12 cellular contexts compared by ENCODE assay signal in the genomic region with DNA sequence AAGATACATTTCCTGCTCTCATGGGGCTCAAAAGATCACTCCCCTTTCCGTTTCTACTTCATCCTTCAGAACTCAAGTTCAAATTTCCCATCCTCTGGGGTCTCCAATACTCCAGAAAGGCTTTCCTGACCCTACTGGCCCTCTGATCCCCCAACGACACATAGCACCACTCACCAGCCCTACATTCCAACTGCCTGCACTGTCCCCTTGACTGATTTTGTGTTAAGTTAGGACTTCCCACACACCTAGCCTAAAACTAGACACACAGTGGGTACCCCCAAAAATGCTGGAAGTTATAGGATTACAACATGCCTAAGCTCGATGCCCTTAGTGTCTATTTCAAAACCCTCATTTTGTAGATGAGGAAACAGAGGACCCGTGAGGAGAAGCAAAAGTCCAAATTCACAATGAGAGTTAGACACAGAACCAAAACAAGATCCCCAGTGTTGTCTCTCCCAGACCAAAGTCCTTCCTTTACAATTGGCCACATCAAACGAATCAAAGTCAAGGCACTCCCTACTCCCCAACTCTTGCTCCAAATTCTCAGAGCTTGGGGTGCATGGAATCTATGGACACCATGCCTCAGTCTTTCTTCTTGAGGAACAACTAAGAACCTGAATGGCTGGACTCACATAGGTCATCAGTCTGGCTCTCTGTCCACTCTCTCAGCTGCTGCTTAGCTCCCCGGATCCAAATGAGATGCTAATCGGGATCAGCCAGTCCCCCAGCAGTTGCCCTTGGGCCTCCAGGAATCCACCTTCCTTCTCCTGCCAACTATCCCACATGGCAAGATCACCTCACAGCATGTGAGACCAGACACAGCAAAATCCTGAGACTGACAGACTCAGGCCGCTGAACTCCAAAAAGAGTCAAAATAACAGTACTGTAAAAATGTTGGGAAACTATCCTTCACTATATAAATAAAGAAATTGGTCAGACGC. TPM values are rescaled to one million over a fixed set of nuclear protein-coding genes. Genes with fewer than 3 reads are reported as not detected.
DNase-seq lines count a peak whose midpoint lies in the region; ATAC-seq and TF ChIP-seq lines count a peak whose summit lies in the region.
"Had no signal": no experiment of that assay in that cellular context is flagged by ENCODE, and none has a peak within 500 bp of the region (broad histone marks: within the 10 kb centered on the region; RNA-seq: fewer than 3 reads in every experiment).

No MANE protein-coding gene starts in this region.

- no peaks in the 10 kb centered on the region for H3K36me3 Mint-ChIP-seq in T-helper 2 cell treated with Interferon-gamma antibody and Interleukin-4, amounts not matched to agents 5 μg/mL and 100 μg/mL, for 36 hours (ENCODE audit: low read depth)
- H3K36me3 Mint-ChIP-seq in progenitor cell of endocrine pancreas (ENCODE audit: insufficient read depth): peaks cover 1% of the 10 kb centered on the region

- no peak for DNase-seq in T-helper 2 cell treated with Interferon-gamma antibody and Interleukin-4, amounts not matched to agents 5 μg/mL and 100 μg/mL, for 36 hours (ENCODE audit: low spot score)
- DNase-seq in T-helper 2 cell: no peak
- no peak for DNase-seq in PC-9
- DNase-seq in coronary artery (ENCODE audit: low spot score): no peak
- DNase-seq in progenitor cell of endocrine pancreas (ENCODE audit: low spot score, unreplicated experiment): no peak
- no peak for DNase-seq in LoVo (ENCODE audit: low spot score)
- DNase-seq in NCI-H748 (lab: John Stamatoyannopoulos, UW; ENCODE audit: unreplicated experiment): no peak
- DNase-seq: EL; NCI-H2171 treated with DMSO at 0.1 percent for 48 hours; stimulated activated CD8-positive, alpha-beta memory T cell treated with anti-CD3 and anti-CD28 coated beads, Interleukin-4, amount 100 ng/mL, for 48 hours had no signal

- intact Hi-C loops in PC-9 (cut with micrococcal nuclease; ENCODE audit: unreplicated experiment): loop anchor here (5.0 to 10.0 kb wide), 5 partner anchors 240 to 818 kb away; a partner anchor contains a TSS

- no peaks in the 10 kb centered on the region for H3K9me3 ChIP-seq in PC-9 (ENCODE audit: insufficient read depth, low read depth)
- H3K9me3 ChIP-seq: mucosa of descending colon had no signal

- no peaks in the 10 kb centered on the region for H3F3A ChIP-seq in PC-9 (ENCODE audit: insufficient read depth, low read depth)

- H3K4me3 ChIP-seq in PC-9 (no peak overlapping the region; the same call in 1 of the 2 replicates), coronary artery (peak overlapping the region; percentile 1)
- H3K4me3 ChIP-seq: mucosa of descending colon had no signal

- no peaks in the 10 kb centered on the region for H3K9me3 Mint-ChIP-seq in T-helper 2 cell treated with Interferon-gamma antibody and Interleukin-4, amounts not matched to agents 5 μg/mL and 100 μg/mL, for 36 hours
- no peaks in the 10 kb centered on the region for H3K9me3 Mint-ChIP-seq in progenitor cell of endocrine pancreas (ENCODE audit: low read depth)

- peak overlapping the region; percentile 51 for H3K4me3 Mint-ChIP-seq in T-helper 2 cell treated with Interferon-gamma antibody and Interleukin-4, amounts not matched to agents 5 μg/mL and 100 μg/mL, for 36 hours
- peak overlapping the region; percentile 56 for H3K4me3 Mint-ChIP-seq in progenitor cell of endocrine pancreas (ENCODE audit: low read depth)

- H3K27ac ChIP-seq in PC-9: no peak overlapping the region
- H3K27ac ChIP-seq in coronary artery: no peak overlapping the region

- peaks cover 10% of the 10 kb centered on the region for H3K4me1 ChIP-seq in PC-9 (replicated peaks; ENCODE audit: insufficient read depth)

- ATAC-seq in HG03196 (IDR thresholded peaks at IDR 0.05; ENCODE audit: unreplicated experiment): no peak
- ATAC-seq: mucosa of descending colon had no signal

- no peaks in the 10 kb centered on the region for H3K27me3 Mint-ChIP-seq in T-helper 2 cell treated with Interferon-gamma antibody and Interleukin-4, amounts not matched to agents 5 μg/mL and 100 μg/mL, for 36 hours (ENCODE audit: low read depth)
- no peaks in the 10 kb centered on the region for H3K27me3 Mint-ChIP-seq in progenitor cell of endocrine pancreas

- H3K9me2 ChIP-seq in PC-9 (ENCODE audit: insufficient read depth): no peaks in the 10 kb centered on the region

- no TSS peak for BruUV-seq in PC-9 (replicated peaks; lab: Mats Ljungman, UMichigan)

- no peak overlapping the region for H3K27ac Mint-ChIP-seq in T-helper 2 cell treated with Interferon-gamma antibody and Interleukin-4, amounts not matched to agents 5 μg/mL and 100 μg/mL, for 36 hours
- H3K27ac Mint-ChIP-seq in progenitor cell of endocrine pancreas: no peak overlapping the region

- H3K4me2 ChIP-seq in PC-9: peak overlapping the region; percentile 64; the same call in 1 of the 2 replicates

- peaks cover 28% of the 10 kb centered on the region for H3K4me1 Mint-ChIP-seq in T-helper 2 cell treated with Interferon-gamma antibody and Interleukin-4, amounts not matched to agents 5 μg/mL and 100 μg/mL, for 36 hours (ENCODE audit: low read depth)
- peaks cover 7% of the 10 kb centered on the region for H3K4me1 Mint-ChIP-seq in progenitor cell of endocrine pancreas (ENCODE audit: low read depth)

- CTCF ChIA-PET in PC-9 (lab: Charles Lee): interaction anchor here (0.7 kb wide), 4 partner anchors 210 to 505 kb away, joined by 3 to 6 read pairs (median 5); no protein-coding TSS in a partner anchor

- H3K79me2 ChIP-seq in PC-9 (ENCODE audit: low read depth): peaks cover 17% of the 10 kb centered on the region; the same call in 1 of the 2 replicates

- POLR2A ChIA-PET in PC-9 (lab: Charles Lee; ENCODE audit: unreplicated experiment): no interaction called here

- 0 out of 2 replicates have a peak, but pooled peaks cover 3% of the 10 kb centered on the region for H3K36me3 ChIP-seq in PC-9 (ENCODE audit: low read depth)

- no peaks in the 10 kb centered on the region for H3K27me3 ChIP-seq in PC-9 (ENCODE audit: insufficient read depth, low read depth)

- TF ChIP-seq CTCF in PC-9 (conservative IDR thresholded peaks at IDR 0.05) (no peak), coronary artery (IDR thresholded peaks at IDR 0.05) (no peak), progenitor cell of endocrine pancreas (IDR thresholded peaks at IDR 0.05; ENCODE audit: unreplicated experiment) (no peak)

- peaks cover 8% of the 10 kb centered on the region; the same call in 1 of the 2 replicates for H4K20me1 ChIP-seq in PC-9 (ENCODE audit: insufficient read depth)

- H2AFZ ChIP-seq in PC-9: no peak overlapping the region

RNA-seq across cellular contexts. Expression of a gene that starts 1.7 kb away (rescaled TPM):
- total RNA-seq in PC-9 (2021): 34.1 and 37.8 TPM in 2 replicates
- total RNA-seq in progenitor cell of endocrine pancreas: 19.5 and 21.1 TPM in 2 replicates
